9 cellular contexts compared by ENCODE assay signal in the genomic region with DNA sequence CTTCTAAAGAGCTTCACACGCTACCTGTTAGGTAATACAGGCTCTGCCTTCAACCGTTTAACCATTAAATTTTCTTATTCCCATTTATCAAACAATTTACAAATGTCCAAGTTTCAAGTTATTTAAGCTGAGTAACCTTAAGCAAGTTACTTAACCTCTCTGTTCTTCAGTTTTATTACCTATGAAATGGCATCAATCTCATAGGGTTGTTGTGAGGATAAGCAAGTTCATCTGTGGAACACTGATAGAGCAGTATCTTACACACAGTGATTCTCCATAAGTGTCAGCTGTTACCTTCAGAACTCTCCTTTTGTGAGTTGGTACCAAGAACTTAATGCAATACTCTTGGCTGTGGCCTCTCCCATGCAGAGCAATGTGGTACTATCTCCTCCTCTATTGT. TPM values are rescaled to one million over a fixed set of nuclear protein-coding genes. Genes with fewer than 3 reads are reported as not detected.
"Had no signal": no experiment of that assay in that cellular context is flagged by ENCODE, and none has a peak within 500 bp of the region (broad histone marks: within the 10 kb centered on the region; RNA-seq: fewer than 3 reads in every experiment).

No MANE protein-coding gene starts in this region.

- DNase-seq: GDM1, GF-D8 had no signal

- ATAC-seq: GM12878 had no signal

- H3K4me3 ChIP-seq: GM12878 had no signal

- FAIRE-seq: G401.6, GM12878, GM12891, GM12892, GM18507, GM19239 had no signal

RNA-seq across cellular contexts. Expression of a gene that starts 40.0 kb away (rescaled TPM):
- total RNA-seq: G401, GM12878 had no signal
- polyA plus RNA-seq: GM12878 had no signal
